24 cellular contexts compared by ENCODE assay signal in the genomic region with DNA sequence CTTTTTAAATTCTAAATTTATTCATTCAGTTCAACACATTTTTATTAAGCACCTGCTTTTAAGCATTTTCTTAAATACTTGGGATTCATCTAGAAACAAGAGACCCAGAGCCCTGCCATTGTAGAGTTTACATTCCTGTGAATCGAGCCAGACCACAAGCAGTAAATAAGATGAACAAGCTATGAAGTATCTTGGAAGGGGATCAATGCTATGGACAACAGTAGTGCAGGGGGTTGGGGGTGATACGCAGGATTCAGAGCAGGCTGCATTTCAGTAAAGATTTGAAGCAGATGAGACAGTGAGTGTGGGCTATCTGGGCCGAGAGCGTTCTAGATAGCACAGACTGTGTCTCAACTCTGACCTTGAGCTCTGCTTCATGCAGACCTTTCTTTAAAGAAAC. TPM values are rescaled to one million over a fixed set of nuclear protein-coding genes. Genes with fewer than 3 reads are reported as not detected.
DNase-seq lines count a peak whose midpoint lies in the region; TF ChIP-seq lines count a peak whose summit lies in the region.
"Had no signal": no experiment of that assay in that cellular context is flagged by ENCODE, and none has a peak within 500 bp of the region (broad histone marks: within the 10 kb centered on the region; RNA-seq: fewer than 3 reads in every experiment).

No MANE protein-coding gene starts in this region.

- H3K27ac Mint-ChIP-seq in HFFc6: peak overlapping the region; percentile 39
- H3K27ac Mint-ChIP-seq: activated CD4-positive, alpha-beta T cell treated with anti-CD3 and anti-CD28 coated beads for 36 hours; activated naive CD4-positive, alpha-beta T cell treated with anti-CD3 and anti-CD28 coated beads for 36 hours; CD4-positive, CD25-positive, alpha-beta regulatory T cell; nephron progenitor cell had no signal

- no peak overlapping the region for H3K4me3 ChIP-seq in astrocyte of the spinal cord (ENCODE audit: low read depth, low read length)
- H3K4me3 ChIP-seq: left ventricle myocardium inferior, right lobe of liver, upper lobe of right lung had no signal

- H3K4me3 Mint-ChIP-seq in HFFc6: peak overlapping the region; percentile 51
- H3K4me3 Mint-ChIP-seq: activated CD4-positive, alpha-beta T cell treated with anti-CD3 and anti-CD28 coated beads for 36 hours; activated naive CD4-positive, alpha-beta T cell treated with anti-CD3 and anti-CD28 coated beads for 36 hours; activated T-cell treated with anti-CD3 and anti-CD28 coated beads, Interleukin-2, amount 50 U/mL, for 4 hours; CD4-positive, CD25-positive, alpha-beta regulatory T cell; nephron progenitor cell had no signal

- H3K27me3 Mint-ChIP-seq in HFFc6 (ENCODE audit: insufficient read depth): peaks cover 2% of the 10 kb centered on the region
- H3K27me3 Mint-ChIP-seq: activated CD4-positive, alpha-beta T cell treated with anti-CD3 and anti-CD28 coated beads for 36 hours had no signal

- in situ Hi-C loops in astrocyte of the spinal cord (cut with HindIII; ENCODE audit: low sequenced_read_pairs): no loop called here

- peaks cover 56% of the 10 kb centered on the region for H3K36me3 Mint-ChIP-seq in HFFc6 (ENCODE audit: low read depth)
- H3K36me3 Mint-ChIP-seq: CD4-positive, CD25-positive, alpha-beta regulatory T cell had no signal

- DNase-seq in AG08396 (ENCODE audit: low spot score): peak; percentile 69
- DNase-seq in HFFc6: peak; percentile 60
- DNase-seq in astrocyte of the spinal cord (ENCODE audit: low read depth, low spot score): peak; percentile 76
- peak; percentile 92 for DNase-seq in iris pigment epithelial cell (ENCODE audit: low read depth)
- no peak for DNase-seq in NCI-H1930 (lab: John Stamatoyannopoulos, UW)
- DNase-seq in iPS-NIHi11 (ENCODE audit: low spot score): no peak
- no peak for DNase-seq in HK-2 (ENCODE audit: unreplicated experiment)
- no peak for DNase-seq in cerebellum (ENCODE audit: low spot score)
- DNase-seq: activated CD4-positive, alpha-beta T cell treated with anti-CD3 and anti-CD28 coated beads for 36 hours; activated naive CD4-positive, alpha-beta T cell treated with anti-CD3 and anti-CD28 coated beads for 36 hours; activated T-cell treated with anti-CD3 and anti-CD28 coated beads, Interleukin-2, amount 50 U/mL, for 4 hours; aorta; CD4-positive, CD25-positive, alpha-beta regulatory T cell; effector CD8-positive, alpha-beta T cell; GDM1; left ventricle myocardium inferior; NCI-H1105 treated with DMSO at 0.1 percent for 48 hours; NCI-H446; nephron progenitor cell; right lobe of liver; upper lobe of right lung had no signal

- no peak for TF ChIP-seq CTCF in HFFc6 (IDR thresholded peaks at IDR 0.05)
- TF ChIP-seq CTCF in astrocyte of the spinal cord (IDR thresholded peaks at IDR 0.05; ENCODE audit: low read depth, low read length): no peak

- peaks cover 18% of the 10 kb centered on the region for H3K4me1 Mint-ChIP-seq in HFFc6 (ENCODE audit: low read depth)
- H3K4me1 Mint-ChIP-seq: activated CD4-positive, alpha-beta T cell treated with anti-CD3 and anti-CD28 coated beads for 36 hours; CD4-positive, CD25-positive, alpha-beta regulatory T cell; nephron progenitor cell had no signal

- no peaks in the 10 kb centered on the region for H3K9me3 Mint-ChIP-seq in HFFc6
- H3K9me3 Mint-ChIP-seq: activated naive CD4-positive, alpha-beta T cell treated with anti-CD3 and anti-CD28 coated beads for 36 hours; activated T-cell treated with anti-CD3 and anti-CD28 coated beads, Interleukin-2, amount 50 U/mL, for 4 hours; CD4-positive, CD25-positive, alpha-beta regulatory T cell; nephron progenitor cell had no signal

RNA-seq across cellular contexts. Expression of a gene that starts 35.1 kb away (rescaled TPM):
- total RNA-seq in HFFc6 (2021; fragmentation: NEBNext Ultra II Directional; extraction: Animal tissue kit (Norgen Biotek cat#: 25700)): not detected
- total RNA-seq in cerebellum: not detected
- total RNA-seq: activated CD4-positive, alpha-beta T cell treated with anti-CD3 and anti-CD28 coated beads for 36 hours; activated CD8-positive, alpha-beta memory T cell treated with anti-CD3 and anti-CD28 coated beads for 36 hours; activated naive CD4-positive, alpha-beta T cell treated with anti-CD3 and anti-CD28 coated beads for 36 hours; activated T-cell treated with anti-CD3 and anti-CD28 coated beads, Interleukin-2, amount 50 U/mL, for 4 hours; aorta; CD4-positive, CD25-positive, alpha-beta regulatory T cell; left ventricle myocardium inferior; mononuclear cell; right lobe of liver; T-helper 1 cell treated with Interleukin-12 subunit alpha and Interleukin-12 subunit beta and Interleukin-4 antibody, amounts not matched to agents 30 ng/mL and 1 ng/mL, for 36 hours; upper lobe of right lung had no signal

RNA-seq across cellular contexts. Expression of a gene that starts 37.3 kb away (rescaled TPM):
- not detected for total RNA-seq in HFFc6 (2021; fragmentation: NEBNext Ultra II Directional; extraction: Animal tissue kit (Norgen Biotek cat#: 25700))
- not detected for total RNA-seq in cerebellum
- total RNA-seq: activated CD4-positive, alpha-beta T cell treated with anti-CD3 and anti-CD28 coated beads for 36 hours; activated CD8-positive, alpha-beta memory T cell treated with anti-CD3 and anti-CD28 coated beads for 36 hours; activated naive CD4-positive, alpha-beta T cell treated with anti-CD3 and anti-CD28 coated beads for 36 hours; activated T-cell treated with anti-CD3 and anti-CD28 coated beads, Interleukin-2, amount 50 U/mL, for 4 hours; aorta; CD4-positive, CD25-positive, alpha-beta regulatory T cell; left ventricle myocardium inferior; mononuclear cell; right lobe of liver; T-helper 1 cell treated with Interleukin-12 subunit alpha and Interleukin-12 subunit beta and Interleukin-4 antibody, amounts not matched to agents 30 ng/mL and 1 ng/mL, for 36 hours; upper lobe of right lung had no signal

Comparison
In these comparisons a context has a peak if more than half of its experiments do, and no peak if none do; other contexts are left out.
1. DNase-seq: peak in AG08396 (single experiment), HFFc6 (single experiment), astrocyte of the spinal cord (single experiment) and iris pigment epithelial cell (single experiment); none in NCI-H1930 (0 of 2), iPS-NIHi11 (single experiment), HK-2 (single experiment) and cerebellum (single experiment).